ENCODE assay signal across 18 cellular contexts in genomic region chr5:125152036-125152435, GRCh38.
DNase-seq lines count a peak whose midpoint lies in the region; ATAC-seq and TF ChIP-seq lines count a peak whose summit lies in the region.
"Had no signal": no experiment of that assay in that cellular context is flagged by ENCODE, and none has a peak within 500 bp of the region (broad histone marks: within the 10 kb centered on the region; RNA-seq: fewer than 3 reads in every experiment).

No MANE protein-coding gene starts in this region.

- H3K27me3 ChIP-seq in OCI-LY1 (ENCODE audit: insufficient read depth, low read length) (no peaks in the 10 kb centered on the region), ascending aorta (no peaks in the 10 kb centered on the region)
- H3K27me3 ChIP-seq: BLaER1, ovary, tibial artery had no signal

- peak overlapping the region; percentile 79 for H3K4me2 ChIP-seq in OCI-LY1 (ENCODE audit: low read length)
- H3K4me2 ChIP-seq: BLaER1, SK-N-SH had no signal

- peak overlapping the region; percentile 88 for H3K27ac ChIP-seq in OCI-LY1 (ENCODE audit: low read depth, low read length, poor library complexity, severe bottlenecking)
- no peak overlapping the region for H3K27ac ChIP-seq in ascending aorta
- H3K27ac ChIP-seq: BLaER1, ovary, tibial artery had no signal

- no peak overlapping the region for H3K4me3 Mint-ChIP-seq in stimulated activated naive B cell treated with anti-CD40 and anti-IgM and Interleukin-4, amounts not matched to agents 10 μg/mL and 1 μg/mL and 100 μg/mL, for 72 hours
- no peak overlapping the region for H3K4me3 Mint-ChIP-seq in glutamatergic neuron (ENCODE audit: unreplicated experiment)
- H3K4me3 Mint-ChIP-seq: activated CD8-positive, alpha-beta T cell treated with anti-CD3 and anti-CD28 coated beads for 36 hours had no signal

- no peaks in the 10 kb centered on the region for H3K9me2 ChIP-seq in OCI-LY1 (ENCODE audit: low read depth, low read length)
- H3K9me2 ChIP-seq: SK-N-SH had no signal

- TF ChIP-seq CTCF in OCI-LY1 (IDR thresholded peaks at IDR 0.05; ENCODE audit: low read length): no peak
- TF ChIP-seq CTCF in glutamatergic neuron (IDR thresholded peaks at IDR 0.05; ENCODE audit: partially characterized antibody, unreplicated experiment): no peak
- TF ChIP-seq CTCF in ascending aorta (IDR thresholded peaks at IDR 0.05): no peak

- intact Hi-C loops in ascending aorta (cut with DNase I): no loop called here

- peaks cover 0 to 4% of the 10 kb centered on the region in 2 donors for H3K27me3 Mint-ChIP-seq in stimulated activated naive B cell treated with anti-CD40 and anti-IgM and Interleukin-4, amounts not matched to agents 10 μg/mL and 1 μg/mL and 100 μg/mL, for 72 hours
- H3K27me3 Mint-ChIP-seq in glutamatergic neuron (ENCODE audit: unreplicated experiment): no peaks in the 10 kb centered on the region
- H3K27me3 Mint-ChIP-seq: activated CD8-positive, alpha-beta T cell treated with anti-CD3 and anti-CD28 coated beads for 36 hours had no signal

- H3K36me3 ChIP-seq in OCI-LY1 (ENCODE audit: insufficient read depth, low read length) (no peaks in the 10 kb centered on the region), ascending aorta (no peaks in the 10 kb centered on the region)
- H3K36me3 ChIP-seq: BLaER1, ovary, tibial artery had no signal

- H3K9me3 ChIP-seq in OCI-LY1 (ENCODE audit: low read length): no peaks in the 10 kb centered on the region
- H3K9me3 ChIP-seq in ascending aorta: no peaks in the 10 kb centered on the region
- H3K9me3 ChIP-seq: BLaER1, ovary, SK-N-SH, tibial artery had no signal

- no peaks in the 10 kb centered on the region for H4K20me1 ChIP-seq in OCI-LY1 (ENCODE audit: insufficient read depth, low read length)
- H4K20me1 ChIP-seq: BLaER1 had no signal

- peaks cover 5 to 26% of the 10 kb centered on the region in 2 donors for H3K4me1 Mint-ChIP-seq in stimulated activated naive B cell treated with anti-CD40 and anti-IgM and Interleukin-4, amounts not matched to agents 10 μg/mL and 1 μg/mL and 100 μg/mL, for 72 hours
- peaks cover 16% of the 10 kb centered on the region for H3K4me1 Mint-ChIP-seq in glutamatergic neuron (ENCODE audit: low read depth, unreplicated experiment)

- no peak overlapping the region; the same call in 1 of the 2 replicates for H2AFZ ChIP-seq in OCI-LY1 (ENCODE audit: low read length)

- H3K36me3 Mint-ChIP-seq in stimulated activated naive B cell treated with anti-CD40 and anti-IgM and Interleukin-4, amounts not matched to agents 10 μg/mL and 1 μg/mL and 100 μg/mL, for 72 hours: no peaks in the 10 kb centered on the region
- H3K36me3 Mint-ChIP-seq in glutamatergic neuron (ENCODE audit: unreplicated experiment): peaks cover 6% of the 10 kb centered on the region

- ATAC-seq in GM19395 (IDR thresholded peaks at IDR 0.05; ENCODE audit: unreplicated experiment) (peak; percentile 86), HG02870 (IDR thresholded peaks at IDR 0.05; ENCODE audit: unreplicated experiment) (peak; percentile 43)
- ATAC-seq in stimulated activated naive B cell treated with anti-CD40 and anti-IgM and Interleukin-4, amounts not matched to agents 10 μg/mL and 1 μg/mL and 100 μg/mL, for 72 hours (replicated peaks): peak; percentile 23 to 33
- ATAC-seq: activated CD8-positive, alpha-beta T cell treated with anti-CD3 and anti-CD28 coated beads for 36 hours; left lobe of liver had no signal

- H3K4me3 ChIP-seq in OCI-LY1 (ENCODE audit: low read depth, low read length, poor library complexity, severe bottlenecking): peak overlapping the region; percentile 62
- no peak overlapping the region for H3K4me3 ChIP-seq in ascending aorta
- H3K4me3 ChIP-seq: BLaER1, ovary, tibial artery had no signal

- no peak overlapping the region for H3K27ac Mint-ChIP-seq in stimulated activated naive B cell treated with anti-CD40 and anti-IgM and Interleukin-4, amounts not matched to agents 10 μg/mL and 1 μg/mL and 100 μg/mL, for 72 hours
- no peak overlapping the region for H3K27ac Mint-ChIP-seq in glutamatergic neuron (ENCODE audit: unreplicated experiment)
- H3K27ac Mint-ChIP-seq: activated CD8-positive, alpha-beta T cell treated with anti-CD3 and anti-CD28 coated beads for 36 hours had no signal

- H3K9ac ChIP-seq in OCI-LY1 (ENCODE audit: low read length): peak overlapping the region; percentile 71
- H3K9ac ChIP-seq: BLaER1, SK-N-SH had no signal

- H3K4me1 ChIP-seq in OCI-LY1 (ENCODE audit: insufficient read depth, low read length, severe bottlenecking): peaks cover 63% of the 10 kb centered on the region
- H3K4me1 ChIP-seq in ascending aorta: no peaks in the 10 kb centered on the region
- H3K4me1 ChIP-seq: BLaER1, tibial artery had no signal

- no peaks in the 10 kb centered on the region for H3F3A ChIP-seq in OCI-LY1 (ENCODE audit: insufficient read depth, low read length)

- no peak for DNase-seq in stimulated activated naive B cell treated with anti-CD40 and anti-IgM and Interleukin-4, amounts not matched to agents 10 μg/mL and 1 μg/mL and 100 μg/mL, for 72 hours
- no peak for DNase-seq in glutamatergic neuron
- no peak for DNase-seq in ascending aorta (ENCODE audit: low spot score in 2 of 2)
- DNase-seq in DMS53 treated with DMSO at 0.1 percent for 48 hours (lab: John Stamatoyannopoulos, UW; ENCODE audit: unreplicated experiment): no peak
- no peak for DNase-seq in activated CD4-positive, CD25-positive, alpha-beta regulatory T cell treated with anti-CD3 and anti-CD28 coated beads, Interleukin-2, amount 50 U/mL, for 72 hours
- DNase-seq: activated CD8-positive, alpha-beta T cell treated with anti-CD3 and anti-CD28 coated beads for 36 hours; amygdala; foreskin fibroblast; NCI-H187; ovary; SK-N-SH; stimulated activated CD4-positive, alpha-beta T cell treated with anti-CD3 and anti-CD28 coated beads, Interleukin-4, amount 100 ng/mL, for 24 hours; tibial artery had no signal

- H3K79me2 ChIP-seq in OCI-LY1 (ENCODE audit: insufficient read depth, low read length): no peaks in the 10 kb centered on the region

- no peaks in the 10 kb centered on the region for H3K9me3 Mint-ChIP-seq in stimulated activated naive B cell treated with anti-CD40 and anti-IgM and Interleukin-4, amounts not matched to agents 10 μg/mL and 1 μg/mL and 100 μg/mL, for 72 hours
- no peaks in the 10 kb centered on the region for H3K9me3 Mint-ChIP-seq in glutamatergic neuron (ENCODE audit: unreplicated experiment)

Comparison
In these comparisons a context has a peak if more than half of its experiments do, and no peak if none do; other contexts are left out.
1. ATAC-seq: peak in every context shown above with its lines; median percentile 86 in GM19395; 43 in HG02870; 28 in stimulated activated naive B cell treated with anti-CD40 and anti-IgM and Interleukin-4, amounts not matched to agents 10 μg/mL and 1 μg/mL and 100 μg/mL, for 72 hours.